In the genomic region with DNA sequence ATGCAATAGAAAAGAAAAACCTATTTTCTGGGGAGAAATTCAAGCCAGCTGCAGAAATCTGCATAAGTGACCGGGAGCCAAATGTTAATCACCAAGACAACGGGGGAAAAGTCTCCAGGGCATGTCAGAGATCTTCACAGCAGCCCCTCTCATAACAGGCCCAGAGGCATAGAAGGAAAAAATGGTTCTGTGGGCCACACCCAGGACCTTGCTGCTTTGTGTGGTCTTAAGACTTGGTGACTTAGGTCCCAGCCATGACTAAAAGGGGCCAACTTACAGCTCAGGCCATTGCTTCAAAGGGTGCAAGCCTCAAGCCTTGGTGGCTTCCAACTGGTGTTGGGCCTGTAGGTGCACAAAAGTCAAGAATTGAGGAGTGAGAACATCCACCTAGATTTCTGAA, we compare ENCODE assay signal across 9 cellular contexts.
"Had no signal": no experiment of that assay in that cellular context is flagged by ENCODE, and none has a peak within 500 bp of the region (broad histone marks: within the 10 kb centered on the region; RNA-seq: fewer than 3 reads in every experiment).

No MANE protein-coding gene starts in this region.

- H3K4me1 ChIP-seq: HAP-1 had no signal

- H3K4me3 ChIP-seq: GM23248, GM23338, HAP-1 had no signal

- H3K4me3 Mint-ChIP-seq: GM23338, H9, HFFc6 had no signal

- ATAC-seq: GM23338, HCT116 had no signal

- H3K36me3 ChIP-seq: HAP-1 had no signal

- H3K4me1 Mint-ChIP-seq: GM23338, H9 had no signal

- DNase-seq: GM23248, GOT3, H7, H9, HCEC 1CT, HFFc6 had no signal

- H3K27ac ChIP-seq: GM23248 had no signal

- H3K27ac Mint-ChIP-seq: GM23338, H9, HFFc6 had no signal

- H3K9ac ChIP-seq: GM23248 had no signal
